In genomic region chr5:39148983-39149534, GRCh38 we compare ENCODE assay signal across 1 cellular context.
A peak's percentile ranks its signal among the peaks of the same experiment; 100 is the strongest.
TF ChIP-seq lines count a peak whose summit lies in the region.

No MANE protein-coding gene starts in this region.

TF ChIP-seq in IMR-90, 13 proteins besides CTCF, POLR2A, EP300 and RAD21:
- TF ChIP-seq USF2 (IDR thresholded peaks at IDR 0.05; ENCODE audit: low read depth, low read length) (no peak), SMC3 (IDR thresholded peaks at IDR 0.05; ENCODE audit: low read depth, low read length) (peak; percentile 25; the same call in 1 of the 2 replicates)
TF ChIP-seq in IMR-90: peak in this region for 1.
